Comparison of ENCODE assay signal across 26 cellular contexts in the genomic region with DNA sequence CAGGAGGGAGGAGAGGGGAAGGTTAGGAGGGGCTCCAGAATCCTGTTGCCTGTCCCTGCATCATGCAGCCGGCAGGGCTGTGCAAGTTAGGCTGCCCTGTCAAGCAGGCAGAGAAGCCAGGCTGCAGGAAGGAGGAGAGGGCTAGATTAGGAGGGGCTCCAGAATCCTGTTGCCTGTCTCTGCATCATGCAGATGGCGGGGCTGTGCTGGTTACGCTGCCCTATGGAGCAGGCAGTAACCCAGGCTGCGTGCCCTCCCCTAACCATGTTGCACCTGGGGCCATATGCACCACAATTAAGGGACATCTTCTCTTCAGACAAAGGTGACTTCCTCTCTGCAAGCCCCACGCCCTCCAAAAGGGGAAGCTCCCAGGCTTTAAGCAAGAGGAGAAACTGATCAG.
"Had no signal": no experiment of that assay in that cellular context is flagged by ENCODE, and none has a peak within 500 bp of the region (broad histone marks: within the 10 kb centered on the region; RNA-seq: fewer than 3 reads in every experiment).

No MANE protein-coding gene starts in this region.

- H3K27ac Mint-ChIP-seq: activated CD4-positive, alpha-beta T cell treated with anti-CD3 and anti-CD28 coated beads, Interleukin-2, amount 10 ng/mL, durations not matched to agents 7 days and 5 days; activated naive CD4-positive, alpha-beta T cell treated with anti-CD3 and anti-CD28 coated beads, Interleukin-2, amount 50 U/mL, for 72 hours; activated T-cell treated with anti-CD3 and anti-CD28 coated beads, Interleukin-2, amount 50 U/mL, for 24 hours; activated T-helper 17 cell treated with anti-CD3 and anti-CD28 coated beads, Interleukin-2, amount 50 U/mL, for 72 hours; brain; naive thymus-derived CD8-positive, alpha-beta T cell had no signal

- H3K9me3 ChIP-seq: neutrophil, ovary, prostate gland, testis, uterus had no signal

- H3K27me3 ChIP-seq: hepatocyte, ovary, testis, uterus had no signal

- DNase-seq: activated CD4-positive, alpha-beta T cell treated with anti-CD3 and anti-CD28 coated beads, Interleukin-2, amount 10 ng/mL, durations not matched to agents 7 days and 5 days; activated CD4-positive, CD25-positive, alpha-beta regulatory T cell treated with anti-CD3 and anti-CD28 coated beads, Interleukin-2, amount 50 U/mL, for 72 hours; activated T-cell treated with anti-CD3 and anti-CD28 coated beads, Interleukin-2, amount 50 U/mL, for 24 hours; aorta; central memory CD4-positive, alpha-beta T cell; effector memory CD4-positive, alpha-beta T cell; foreskin melanocyte; glutamatergic neuron; kidney glomerular epithelial cell; left ventricle myocardium inferior; naive thymus-derived CD8-positive, alpha-beta T cell; ovary; stimulated activated CD4-positive, alpha-beta T cell treated with anti-CD3 and anti-CD28 coated beads, Interleukin-2, amount 100 ng/mL, for 48 hours; stimulated activated CD8-positive, alpha-beta memory T cell treated with anti-CD3 and anti-CD28 coated beads, Interleukin-4, amount 100 ng/mL, for 48 hours; stimulated activated naive CD4-positive, alpha-beta T cell; testis; trophoblast cell; uterus had no signal

- H3K27ac ChIP-seq: hepatocyte, left ventricle myocardium inferior, neutrophil, ovary, prostate gland, testis, uterus, VCaP had no signal

- H2AFZ ChIP-seq: hepatocyte had no signal

- H3K4me1 Mint-ChIP-seq: activated CD4-positive, alpha-beta T cell treated with anti-CD3 and anti-CD28 coated beads, Interleukin-2, amount 10 ng/mL, durations not matched to agents 7 days and 5 days; activated T-helper 17 cell treated with anti-CD3 and anti-CD28 coated beads, Interleukin-2, amount 50 U/mL, for 72 hours; brain; naive thymus-derived CD8-positive, alpha-beta T cell had no signal

- H3K4me1 ChIP-seq: left ventricle myocardium inferior, prostate gland, testis, uterus had no signal

- H3K4me3 ChIP-seq: hepatocyte, left ventricle myocardium inferior, ovary, prostate gland, testis, uterus had no signal

- H3K27me3 Mint-ChIP-seq: activated CD4-positive, alpha-beta T cell treated with anti-CD3 and anti-CD28 coated beads, Interleukin-2, amount 10 ng/mL, durations not matched to agents 7 days and 5 days; brain had no signal

- ATAC-seq: activated naive CD4-positive, alpha-beta T cell treated with anti-CD3 and anti-CD28 coated beads, Interleukin-2, amount 50 U/mL, for 72 hours; activated T-helper 17 cell treated with anti-CD3 and anti-CD28 coated beads, Interleukin-2, amount 50 U/mL, for 72 hours; esophagus mucosa; naive thymus-derived CD8-positive, alpha-beta T cell had no signal

- H3K36me3 ChIP-seq: left ventricle myocardium inferior, neutrophil, ovary, prostate gland, uterus had no signal

- H3K9me3 Mint-ChIP-seq: activated naive CD4-positive, alpha-beta T cell treated with anti-CD3 and anti-CD28 coated beads, Interleukin-2, amount 50 U/mL, for 72 hours; activated T-helper 17 cell treated with anti-CD3 and anti-CD28 coated beads, Interleukin-2, amount 50 U/mL, for 72 hours had no signal

- H3K4me2 ChIP-seq: hepatocyte had no signal

- H3K36me3 Mint-ChIP-seq: activated naive CD4-positive, alpha-beta T cell treated with anti-CD3 and anti-CD28 coated beads, Interleukin-2, amount 50 U/mL, for 72 hours; brain had no signal

- H3K4me3 Mint-ChIP-seq: activated CD4-positive, alpha-beta T cell treated with anti-CD3 and anti-CD28 coated beads, Interleukin-2, amount 10 ng/mL, durations not matched to agents 7 days and 5 days; activated T-cell treated with anti-CD3 and anti-CD28 coated beads, Interleukin-2, amount 50 U/mL, for 24 hours; activated T-helper 17 cell treated with anti-CD3 and anti-CD28 coated beads, Interleukin-2, amount 50 U/mL, for 72 hours; brain; naive thymus-derived CD8-positive, alpha-beta T cell had no signal

- H3K79me2 ChIP-seq: hepatocyte had no signal
